Comparison of ENCODE assay signal across 23 cellular contexts in genomic region chr3:142796823-142797222, GRCh38.
"Had no signal": no experiment of that assay in that cellular context is flagged by ENCODE, and none has a peak within 500 bp of the region (broad histone marks: within the 10 kb centered on the region; RNA-seq: fewer than 3 reads in every experiment).

No MANE protein-coding gene starts in this region.

- H3K4me2 ChIP-seq: SK-N-SH had no signal

- H3K9me3 Mint-ChIP-seq: activated naive CD4-positive, alpha-beta T cell treated with anti-CD3 and anti-CD28 coated beads, Interleukin-2, amount 50 U/mL, for 24 hours; activated T-cell treated with anti-CD3 and anti-CD28 coated beads, Interleukin-2, amount 50 U/mL, for 24 hours; activated T-helper 1 cell treated with anti-CD3 and anti-CD28 coated beads, Interleukin-12 subunit alpha, Interleukin-12 subunit beta, Interleukin-2, Interleukin-4 antibody, amounts not matched to agents 30 ng/mL and 10 ng/mL and 1 ng/mL, durations not matched to agents 14 hours and 24 hours and 36 hours had no signal

- H3K36me3 ChIP-seq: breast epithelium, SJCRH30 had no signal

- H3K9me3 ChIP-seq: breast epithelium, SJCRH30, SK-N-SH had no signal

- H3K4me1 ChIP-seq: breast epithelium, SJCRH30 had no signal

- H3K4me3 Mint-ChIP-seq: activated CD8-positive, alpha-beta T cell treated with anti-CD3 and anti-CD28 coated beads, Interleukin-2, amount 10 ng/mL, durations not matched to agents 7 days and 5 days; activated naive CD4-positive, alpha-beta T cell treated with anti-CD3 and anti-CD28 coated beads, Interleukin-2, amount 50 U/mL, for 24 hours; activated T-cell treated with anti-CD3 and anti-CD28 coated beads, Interleukin-2, amount 50 U/mL, for 24 hours; activated T-helper 1 cell treated with anti-CD3 and anti-CD28 coated beads, Interleukin-12 subunit alpha, Interleukin-12 subunit beta, Interleukin-2, Interleukin-4 antibody, amounts not matched to agents 30 ng/mL and 10 ng/mL and 1 ng/mL, durations not matched to agents 14 hours and 24 hours and 36 hours; T-helper 17 cell had no signal

- H3K27ac Mint-ChIP-seq: activated CD8-positive, alpha-beta T cell treated with anti-CD3 and anti-CD28 coated beads, Interleukin-2, amount 10 ng/mL, durations not matched to agents 7 days and 5 days; activated naive CD4-positive, alpha-beta T cell treated with anti-CD3 and anti-CD28 coated beads, Interleukin-2, amount 50 U/mL, for 24 hours; activated T-cell treated with anti-CD3 and anti-CD28 coated beads, Interleukin-2, amount 50 U/mL, for 24 hours; activated T-helper 1 cell treated with anti-CD3 and anti-CD28 coated beads, Interleukin-12 subunit alpha, Interleukin-12 subunit beta, Interleukin-2, Interleukin-4 antibody, amounts not matched to agents 30 ng/mL and 10 ng/mL and 1 ng/mL, durations not matched to agents 14 hours and 24 hours and 36 hours; T-helper 17 cell had no signal

- H3K4me1 Mint-ChIP-seq: activated naive CD4-positive, alpha-beta T cell treated with anti-CD3 and anti-CD28 coated beads, Interleukin-2, amount 50 U/mL, for 24 hours had no signal

- H3K27ac ChIP-seq: breast epithelium, SJCRH30 had no signal

- DNase-seq: activated CD4-positive, alpha-beta T cell treated with anti-CD3 and anti-CD28 coated beads for 48 hours; activated CD4-positive, alpha-beta T cell treated with anti-CD3 and anti-CD28 coated beads, Interleukin-2, amount 50 U/mL, for 4 hours; activated CD4-positive, CD25-positive, alpha-beta regulatory T cell treated with anti-CD3 and anti-CD28 coated beads, Interleukin-2, amount 50 U/mL, for 72 hours; activated CD8-positive, alpha-beta T cell treated with anti-CD3 and anti-CD28 coated beads, Interleukin-2, amount 10 ng/mL, durations not matched to agents 7 days and 5 days; activated effector memory CD4-positive, alpha-beta T cell treated with Interleukin-2 at 50 U/mL for 16 hours; activated naive CD4-positive, alpha-beta T cell; activated T-cell treated with anti-CD3 and anti-CD28 coated beads, Interleukin-2, amount 50 U/mL, for 24 hours; aorta; central memory CD4-positive, alpha-beta T cell; MV-4-11; NCI-H1105 treated with DMSO at 0.1 percent for 48 hours; NCI-H1436 treated with DMSO at 0.1 percent for 48 hours; NCI-H187; NCI-H2081; NCI-H510A treated with DMSO at 0.1 percent for 48 hours; NCI-H69; SJCRH30; SK-N-SH; T-helper 17 cell; T-helper 9 cell had no signal

- H3K27me3 Mint-ChIP-seq: activated naive CD4-positive, alpha-beta T cell treated with anti-CD3 and anti-CD28 coated beads, Interleukin-2, amount 50 U/mL, for 24 hours; activated T-cell treated with anti-CD3 and anti-CD28 coated beads, Interleukin-2, amount 50 U/mL, for 24 hours; T-helper 17 cell had no signal

- H3K27me3 ChIP-seq: breast epithelium, SJCRH30 had no signal

- H3K4me3 ChIP-seq: breast epithelium, SJCRH30 had no signal

- H3K9ac ChIP-seq: SK-N-SH had no signal
